19 cellular contexts compared by ENCODE assay signal in genomic region chr1:89831462-89832113, GRCh38. TPM values are rescaled to one million over a fixed set of nuclear protein-coding genes. Genes with fewer than 3 reads are reported as not detected.
A peak's percentile ranks its signal among the peaks of the same experiment; 100 is the strongest.
DNase-seq lines count a peak whose midpoint lies in the region; ATAC-seq and TF ChIP-seq lines count a peak whose summit lies in the region.
"Had no signal": no experiment of that assay in that cellular context is flagged by ENCODE, and none has a peak within 500 bp of the region (broad histone marks: within the 10 kb centered on the region; RNA-seq: fewer than 3 reads in every experiment).

No MANE protein-coding gene starts in this region.

- POLR2A ChIA-PET in A673 (lab: Charles Lee; ENCODE audit: low non-redundant PET): no interaction called here

- TF ChIP-seq CTCF in A673 (conservative IDR thresholded peaks at IDR 0.05; ENCODE audit: low read depth, low read length): no peak
- no peak for TF ChIP-seq CTCF in endothelial cell (IDR thresholded peaks at IDR 0.05; ENCODE audit: unreplicated experiment)
- TF ChIP-seq CTCF in neural crest cell (conservative IDR thresholded peaks at IDR 0.05): no peak

- CTCF ChIA-PET in A673 (lab: Charles Lee): no interaction called here

- H3K9me3 Mint-ChIP-seq in endothelial cell (ENCODE audit: unreplicated experiment) (no peaks in the 10 kb centered on the region), neural crest cell (no peaks in the 10 kb centered on the region)

- H3K4me3 Mint-ChIP-seq in endothelial cell (ENCODE audit: unreplicated experiment): no peak overlapping the region
- peak overlapping the region; percentile 3 for H3K4me3 Mint-ChIP-seq in neural crest cell
- H3K4me3 Mint-ChIP-seq: T-helper 17 cell had no signal

- no peaks in the 10 kb centered on the region for H3K36me3 Mint-ChIP-seq in endothelial cell (ENCODE audit: low read depth, unreplicated experiment)
- H3K36me3 Mint-ChIP-seq in neural crest cell (ENCODE audit: low read depth): peaks cover 3% of the 10 kb centered on the region

- no TSS peak for BruUV-seq in A673 (replicated peaks; lab: Mats Ljungman, UMichigan)

- no peak overlapping the region for H3K4me3 ChIP-seq in A673 (ENCODE audit: low read depth, low read length, poor library complexity, severe bottlenecking)
- H3K4me3 ChIP-seq: GM12878, HAP-1 had no signal

- H3K9me3 ChIP-seq in A673 (ENCODE audit: low read depth, low read length, poor library complexity, severe bottlenecking): no peaks in the 10 kb centered on the region
- H3K9me3 ChIP-seq: HAP-1 had no signal

- peak overlapping the region; percentile 6 for H3K27ac ChIP-seq in A673 (ENCODE audit: low read depth, low read length, poor library complexity, severe bottlenecking)

- intact Hi-C loops in A673 (cut with micrococcal nuclease; ENCODE audit: unreplicated experiment): no loop called here

- peak overlapping the region; percentile 16 for H3K27ac Mint-ChIP-seq in endothelial cell (ENCODE audit: unreplicated experiment)
- peak overlapping the region; percentile 92 for H3K27ac Mint-ChIP-seq in neural crest cell (ENCODE audit: unreplicated experiment)
- H3K27ac Mint-ChIP-seq: T-helper 17 cell had no signal

- DNase-seq in A673 (ENCODE audit: low spot score) (no peak), NCI-H69 (lab: John Stamatoyannopoulos, UW) (peak; percentile 63), endothelial cell (ENCODE audit: low spot score) (no peak), neural crest cell (ENCODE audit: low read depth, low spot score) (no peak), NCI-H774 (lab: John Stamatoyannopoulos, UW) (no peak), NCI-H526 treated with DMSO at 0.1 percent for 48 hours (lab: John Stamatoyannopoulos, UW) (no peak)
- DNase-seq: ACHN; activated CD4-positive, alpha-beta T cell treated with anti-CD3 and anti-CD28 coated beads for 48 hours; activated naive CD4-positive, alpha-beta T cell treated with anti-CD3 and anti-CD28 coated beads, Interleukin-2, amount 50 U/mL, for 16 hours; COR-L47; foreskin fibroblast; MV-4-11; SHP77; small intestine; T-helper 17 cell had no signal

- H3K27me3 Mint-ChIP-seq in endothelial cell (ENCODE audit: unreplicated experiment): no peaks in the 10 kb centered on the region
- H3K27me3 Mint-ChIP-seq in neural crest cell (ENCODE audit: low read depth): no peaks in the 10 kb centered on the region

- no peaks in the 10 kb centered on the region for H3K27me3 ChIP-seq in A673 (replicated peaks; ENCODE audit: insufficient read depth, low read depth, low read length, poor library complexity)

- H3K36me3 ChIP-seq in A673 (ENCODE audit: insufficient read depth, low read length, poor library complexity, severe bottlenecking): peaks cover 10% of the 10 kb centered on the region

- H3K4me1 Mint-ChIP-seq in endothelial cell (ENCODE audit: unreplicated experiment) (peaks cover 33% of the 10 kb centered on the region), neural crest cell (peaks cover 65% of the 10 kb centered on the region)

- ATAC-seq in HG03432 (IDR thresholded peaks at IDR 0.05; ENCODE audit: unreplicated experiment) (no peak), HG02884 (IDR thresholded peaks at IDR 0.05; ENCODE audit: unreplicated experiment) (no peak)
- ATAC-seq: GM12878, T-helper 17 cell had no signal

- peaks cover 44% of the 10 kb centered on the region for H3K4me1 ChIP-seq in A673 (ENCODE audit: insufficient read depth, low read length, poor library complexity, severe bottlenecking)

RNA-seq across cellular contexts. Expression of gene LRRC8D, which starts 10.8 kb away (rescaled TPM):
- 59.4 and 67.5 TPM in 2 replicates for total RNA-seq in A673 (2021)
- 33.9 TPM for total RNA-seq in endothelial cell (ENCODE audit: unreplicated experiment)
- 41.8 and 44.9 TPM in 2 replicates for total RNA-seq in neural crest cell
